15 cellular contexts compared by ENCODE assay signal in the genomic region with DNA sequence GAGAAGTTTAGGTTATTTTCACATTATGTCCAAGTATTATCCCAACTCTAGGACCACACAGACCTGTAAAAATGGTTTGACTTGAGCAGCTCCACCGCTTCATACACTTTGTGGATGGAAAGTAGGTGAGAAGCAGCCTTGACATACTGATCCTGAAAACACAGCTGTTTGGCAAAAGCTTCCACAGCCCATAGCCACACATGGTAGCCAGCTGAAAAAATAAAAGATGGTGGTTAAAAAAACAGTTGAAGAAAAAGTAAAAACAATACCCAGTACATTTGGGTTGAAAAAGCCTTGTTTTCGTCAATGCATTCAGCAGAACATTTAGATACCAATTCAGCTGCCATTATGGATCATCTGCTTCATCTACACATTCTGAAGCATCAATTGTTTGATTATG. TPM values are rescaled to one million over a fixed set of nuclear protein-coding genes. Genes with fewer than 3 reads are reported as not detected.
DNase-seq lines count a peak whose midpoint lies in the region; FAIRE-seq and TF ChIP-seq lines count a peak whose summit lies in the region.
"Had no signal": no experiment of that assay in that cellular context is flagged by ENCODE, and none has a peak within 500 bp of the region (broad histone marks: within the 10 kb centered on the region; RNA-seq: fewer than 3 reads in every experiment).

No MANE protein-coding gene starts in this region.

- no TSS peak for BruUV-seq in endothelial cell of umbilical vein (replicated peaks; lab: Mats Ljungman, UMichigan)

- H3K9me1 ChIP-seq in endothelial cell of umbilical vein (replicated peaks; ENCODE audit: control insufficient read depth, extremely low read depth, insufficient read depth, low read length) = no peaks in the 10 kb centered on the region

- H3K4me3 ChIP-seq in endothelial cell of umbilical vein (replicated peaks in 1 of 3; ENCODE audit: insufficient read depth in 1 of 3, low read depth in 1 of 3, low read length in 3 of 3) (no peak overlapping the region), testis (no peak overlapping the region), Karpas-422 (ENCODE audit: low read length) (no peak overlapping the region), kidney (ENCODE audit: low read length in 2 of 2) (no peak overlapping the region)

- WGBS in testis, 2 donors = 59 to 75% methylated on average over 2 of the region's 2 CpGs

- H3K9me2 ChIP-seq in Karpas-422 (replicated peaks; ENCODE audit: insufficient read depth, low read length) = no peaks in the 10 kb centered on the region

- FAIRE-seq in endothelial cell of umbilical vein (lab: Jason Lieb, UNC) (peak; percentile 15), kidney (lab: Jason Lieb, UNC) (no peak)
- FAIRE-seq: G401.6, H54 had no signal

- H3K36me3 ChIP-seq in endothelial cell of umbilical vein (ENCODE audit: control insufficient read depth in 2 of 2, extremely low read depth in 1 of 2, insufficient read depth in 2 of 2, low read length in 2 of 2) = peaks cover 18 to 23% of the 10 kb centered on the region in 2 experiments
- H3K36me3 ChIP-seq in testis (ENCODE audit: low read depth, missing control alignments) = no peaks in the 10 kb centered on the region
- H3K36me3 ChIP-seq in Karpas-422 (ENCODE audit: insufficient read depth, low read length) = peaks cover 66% of the 10 kb centered on the region
- peaks cover 28 to 44% of the 10 kb centered on the region in 2 donors for H3K36me3 ChIP-seq in kidney (ENCODE audit: control insufficient read depth in 1 of 2, insufficient read depth in 2 of 2, low read length in 2 of 2)

- H3K79me2 ChIP-seq in endothelial cell of umbilical vein (ENCODE audit: control insufficient read depth, insufficient read depth, low read length) = no peaks in the 10 kb centered on the region
- H3K79me2 ChIP-seq in Karpas-422 (ENCODE audit: low read length) = no peaks in the 10 kb centered on the region

- dilution Hi-C loops in endothelial cell of umbilical vein (cut with MboI; ENCODE audit: extremely low pct_ligation_motif_present, low sequenced_read_pairs) = no loop called here

- DNase-seq in LHCN-M2 (ENCODE audit: low read depth) (peak; percentile 88), endothelial cell of umbilical vein (ENCODE audit: low read depth, low spot score) (peak; percentile 26), myocyte (ENCODE audit: low read depth) (peak; percentile 59), testis (no peak), Karpas-422 (no peak), kidney (no peak), GM13976 (ENCODE audit: low spot score) (no peak)
- DNase-seq: CD4-positive, alpha-beta T cell; DMS79; Kasumi-1; NCI-H187 treated with DMSO at 0.1 percent for 48 hours; NCI-H446 had no signal

- H4K20me1 ChIP-seq in endothelial cell of umbilical vein (replicated peaks; ENCODE audit: control insufficient read depth, extremely low read depth, insufficient read depth, low read length) = no peaks in the 10 kb centered on the region
- H4K20me1 ChIP-seq in Karpas-422 (ENCODE audit: insufficient read depth, low read depth, low read length) = no peaks in the 10 kb centered on the region

- H3K9me3 ChIP-seq in endothelial cell of umbilical vein (replicated peaks; ENCODE audit: control insufficient read depth, insufficient read depth, low read length) = no peaks in the 10 kb centered on the region
- no peaks in the 10 kb centered on the region for H3K9me3 ChIP-seq in testis
- H3K9me3 ChIP-seq in Karpas-422 (ENCODE audit: low read length) = no peaks in the 10 kb centered on the region
- no peaks in the 10 kb centered on the region for H3K9me3 ChIP-seq in kidney (ENCODE audit: control insufficient read depth in 1 of 2, low read length in 2 of 2)

- H3K4me2 ChIP-seq in endothelial cell of umbilical vein (ENCODE audit: insufficient read depth, low read length) (no peak overlapping the region), Karpas-422 (ENCODE audit: low read depth, low read length, poor library complexity, severe bottlenecking) (no peak overlapping the region)

- H3K27me3 ChIP-seq in endothelial cell of umbilical vein (ENCODE audit: control insufficient read depth in 2 of 2, insufficient read depth in 2 of 2, low read length in 2 of 2) (no peaks in the 10 kb centered on the region), testis (no peaks in the 10 kb centered on the region), Karpas-422 (ENCODE audit: low read length) (no peaks in the 10 kb centered on the region)

- in situ Hi-C loops in GM13976 (cut with MboI; ENCODE audit: low sequenced_read_pairs, unreplicated experiment) = no loop called here

- H2AFZ ChIP-seq in endothelial cell of umbilical vein (ENCODE audit: low read depth, low read length) = no peak overlapping the region
- H2AFZ ChIP-seq in Karpas-422 (ENCODE audit: low read length) = no peak overlapping the region

- TF ChIP-seq POLR2A in endothelial cell of umbilical vein (IDR thresholded peaks at IDR 0.05; ENCODE audit: low read depth, low read length) (no peak), testis (IDR thresholded peaks at IDR 0.05) (no peak)

- H3K27ac ChIP-seq in endothelial cell of umbilical vein (ENCODE audit: insufficient read depth, low read depth, low read length) (no peak overlapping the region), testis (peak overlapping the region; percentile 3 to 83), Karpas-422 (ENCODE audit: low read length) (no peak overlapping the region), kidney (ENCODE audit: low read depth in 2 of 2, low read length in 2 of 2) (no peak overlapping the region)

- H3K4me1 ChIP-seq in endothelial cell of umbilical vein (ENCODE audit: control insufficient read depth, extremely low read depth, insufficient read depth, low read length) (no peaks in the 10 kb centered on the region), testis (peaks cover 3% of the 10 kb centered on the region), Karpas-422 (ENCODE audit: low read length) (no peaks in the 10 kb centered on the region), kidney (ENCODE audit: control insufficient read depth in 1 of 2, insufficient read depth in 1 of 2, low read depth in 1 of 2, low read length in 2 of 2) (no peaks in the 10 kb centered on the region)

- H3K9ac ChIP-seq in endothelial cell of umbilical vein (replicated peaks; ENCODE audit: extremely low read depth, insufficient read depth, low read length) (no peak overlapping the region), Karpas-422 (ENCODE audit: low read length) (no peak overlapping the region), kidney (ENCODE audit: low read length in 2 of 2) (no peak overlapping the region)

- CTCF ChIA-PET in endothelial cell of umbilical vein (lab: Charles Lee) = interaction anchor here (1.2 kb wide), 1 partner anchor 21 kb away, joined by 3 read pairs; no protein-coding TSS in a partner anchor

- intact Hi-C loops in endothelial cell of umbilical vein (cut with micrococcal nuclease) (no loop called here), testis (cut with DNase I; ENCODE audit: low total_unique reads) (no loop called here), kidney (cut with DNase I) (no loop called here)

- no peak for TF ChIP-seq CTCF in endothelial cell of umbilical vein (IDR thresholded peaks at IDR 0.05; ENCODE audit: extremely low read depth in 1 of 2, insufficient read depth in 1 of 2, low read depth in 1 of 2, low read length in 2 of 2)
- TF ChIP-seq CTCF in testis (IDR thresholded peaks at IDR 0.05) = no peak
- no peak for TF ChIP-seq CTCF in kidney (IDR thresholded peaks at IDR 0.05; ENCODE audit: borderline replicate concordance, extremely low read depth, insufficient read depth)
- TF ChIP-seq CTCF in GM13976 (IDR thresholded peaks at IDR 0.05; ENCODE audit: borderline replicate concordance, control extremely low read depth, extremely low read depth, insufficient read depth, missing control alignments) = no peak

- POLR2A ChIA-PET in endothelial cell of umbilical vein (lab: Charles Lee) = no interaction called here

RNA-seq across cellular contexts. Expression of a gene that starts 36.7 kb away (rescaled TPM):
- total RNA-seq in LHCN-M2 (2014; rRNA removed) (22.6 and 27.3 TPM in 2 replicates), endothelial cell of umbilical vein (18.6 and 23.1 TPM in 2 replicates), myocyte (19.8 and 22.0 TPM in 2 replicates), testis (10 to 100 TPM; 24.1 to 24.7 TPM), kidney (14.8 TPM)
- 7.9 TPM for polyA plus RNA-seq in LHCN-M2 (2012)
- polyA plus RNA-seq in endothelial cell of umbilical vein (6.1 and 7.2 TPM in 2 replicates), testis (ENCODE audit: insufficient read depth, low read depth, low replicate concordance) (15.8 TPM), kidney (ENCODE audit: insufficient read depth, low read depth, low replicate concordance) (3.5 TPM)
- polyA plus RNA-seq in endothelial cell of umbilical vein (2011; cell fraction: cytosol; rRNA removed) = 8.7 and 9.0 TPM in 2 replicates
- 11.7 and 11.8 TPM in 2 replicates for polyA plus RNA-seq in endothelial cell of umbilical vein (2011; cell fraction: nucleus; rRNA removed)
- polyA plus RNA-seq in endothelial cell of umbilical vein (2012) = 10.7 and 16.9 TPM in 2 replicates
- 15.2 and 17.1 TPM in 2 replicates for polyA minus RNA-seq in endothelial cell of umbilical vein
- polyA minus RNA-seq in endothelial cell of umbilical vein (2011; cell fraction: cytosol; rRNA and poly(A)+ RNA removed) = 15.7 TPM
- polyA minus RNA-seq in endothelial cell of umbilical vein (2011; cell fraction: nucleus; rRNA and poly(A)+ RNA removed) = 9.2 and 11.3 TPM in 2 replicates
- 8.7 TPM for polyA plus RNA-seq in myocyte (2012)
- 19.3 and 20.8 TPM in 2 replicates for total RNA-seq in Karpas-422 (2014; rRNA removed; shearing (Covaris generic); ENCODE audit: low replicate concordance)

RNA-seq across cellular contexts. Expression of a gene that starts 39.6 kb away (rescaled TPM):
- total RNA-seq in LHCN-M2 (2014; rRNA removed) = 17.8 and 19.7 TPM in 2 replicates
- polyA plus RNA-seq in LHCN-M2 (2012) = 52.5 TPM
- total RNA-seq in endothelial cell of umbilical vein = 90.8 and 112 TPM in 2 replicates
- 65.6 and 66.9 TPM in 2 replicates for polyA plus RNA-seq in endothelial cell of umbilical vein
- polyA plus RNA-seq in endothelial cell of umbilical vein (2011; cell fraction: cytosol; rRNA removed) = 86.0 and 110 TPM in 2 replicates
- 47.2 and 60.5 TPM in 2 replicates for polyA plus RNA-seq in endothelial cell of umbilical vein (2011; cell fraction: nucleus; rRNA removed)
- 88.4 and 134 TPM in 2 replicates for polyA plus RNA-seq in endothelial cell of umbilical vein (2012)
- 53.9 and 72.2 TPM in 2 replicates for polyA minus RNA-seq in endothelial cell of umbilical vein
- 25.0 TPM for polyA minus RNA-seq in endothelial cell of umbilical vein (2011; cell fraction: cytosol; rRNA and poly(A)+ RNA removed)
- polyA minus RNA-seq in endothelial cell of umbilical vein (2011; cell fraction: nucleus; rRNA and poly(A)+ RNA removed) = 7.6 and 15.0 TPM in 2 replicates
- total RNA-seq in myocyte = 9.3 and 11.4 TPM in 2 replicates
- polyA plus RNA-seq in myocyte (2012) = 44.2 TPM
- total RNA-seq in testis = 10 to 100 TPM; 28.1 to 42.6 TPM
- 81.4 TPM for polyA plus RNA-seq in testis (ENCODE audit: insufficient read depth, low read depth, low replicate concordance)
- total RNA-seq in Karpas-422 (2014; rRNA removed; shearing (Covaris generic); ENCODE audit: low replicate concordance) = 21.3 and 35.0 TPM in 2 replicates
- 40.8 TPM for total RNA-seq in kidney
- 72.7 TPM for polyA plus RNA-seq in kidney (ENCODE audit: insufficient read depth, low read depth, low replicate concordance)

RNA-seq across cellular contexts. Expression of a gene that starts 42.8 kb away (rescaled TPM):
- total RNA-seq in LHCN-M2 (2014; rRNA removed) (73.5 and 85.7 TPM in 2 replicates), endothelial cell of umbilical vein (53.7 and 57.0 TPM in 2 replicates), myocyte (49.1 and 60.3 TPM in 2 replicates), testis (100 to 1,000 TPM; 103 to 106 TPM), kidney (40.4 TPM)
- 27.9 TPM for polyA plus RNA-seq in LHCN-M2 (2012)
- polyA plus RNA-seq in endothelial cell of umbilical vein (34.6 and 42.6 TPM in 2 replicates), testis (ENCODE audit: insufficient read depth, low read depth, low replicate concordance) (67.6 TPM), kidney (ENCODE audit: insufficient read depth, low read depth, low replicate concordance) (28.4 TPM)
- polyA plus RNA-seq in endothelial cell of umbilical vein (2011; cell fraction: cytosol; rRNA removed) = 47.8 and 48.2 TPM in 2 replicates
- 56.0 and 61.1 TPM in 2 replicates for polyA plus RNA-seq in endothelial cell of umbilical vein (2011; cell fraction: nucleus; rRNA removed)
- 40.6 and 55.9 TPM in 2 replicates for polyA plus RNA-seq in endothelial cell of umbilical vein (2012)
- polyA minus RNA-seq in endothelial cell of umbilical vein = 62.7 and 64.2 TPM in 2 replicates
- polyA minus RNA-seq in endothelial cell of umbilical vein (2011; cell fraction: cytosol; rRNA and poly(A)+ RNA removed) = 32.9 TPM
- 23.5 and 24.0 TPM in 2 replicates for polyA minus RNA-seq in endothelial cell of umbilical vein (2011; cell fraction: nucleus; rRNA and poly(A)+ RNA removed)
- polyA plus RNA-seq in myocyte (2012) = 30.9 TPM
- 64.3 and 74.8 TPM in 2 replicates for total RNA-seq in Karpas-422 (2014; rRNA removed; shearing (Covaris generic); ENCODE audit: low replicate concordance)

RNA-seq across cellular contexts. Expression of a gene that starts 50.9 kb away (rescaled TPM):
- total RNA-seq in LHCN-M2 (2014; rRNA removed) = 22.0 and 25.4 TPM in 2 replicates
- polyA plus RNA-seq in LHCN-M2 (2012) = 18.4 TPM
- 5.8 and 8.3 TPM in 2 replicates for total RNA-seq in endothelial cell of umbilical vein
- polyA plus RNA-seq in endothelial cell of umbilical vein = 12.0 and 13.4 TPM in 2 replicates
- polyA plus RNA-seq in endothelial cell of umbilical vein (2011; cell fraction: cytosol; rRNA removed) = 6.5 and 6.9 TPM in 2 replicates
- polyA plus RNA-seq in endothelial cell of umbilical vein (2011; cell fraction: nucleus; rRNA removed) = 11.8 and 15.0 TPM in 2 replicates
- polyA plus RNA-seq in endothelial cell of umbilical vein (2012) = 3.4 and 4.9 TPM in 2 replicates
- 23.7 and 32.5 TPM in 2 replicates for polyA minus RNA-seq in endothelial cell of umbilical vein
- polyA minus RNA-seq in endothelial cell of umbilical vein (2011; cell fraction: cytosol; rRNA and poly(A)+ RNA removed) = not detected
- polyA minus RNA-seq in endothelial cell of umbilical vein (2011; cell fraction: nucleus; rRNA and poly(A)+ RNA removed) = 10.7 and 12.4 TPM in 2 replicates
- 11.6 and 17.8 TPM in 2 replicates for total RNA-seq in myocyte
- polyA plus RNA-seq in myocyte (2012) = 11.6 TPM
- total RNA-seq in testis = 10 to 100 TPM; 54.7 to 76.8 TPM
- polyA plus RNA-seq in testis (ENCODE audit: insufficient read depth, low read depth, low replicate concordance) = 32.5 TPM
- total RNA-seq in Karpas-422 (2014; rRNA removed; shearing (Covaris generic); ENCODE audit: low replicate concordance) = not detected in 2 replicates
- 14.1 TPM for total RNA-seq in kidney
- polyA plus RNA-seq in kidney (ENCODE audit: insufficient read depth, low read depth, low replicate concordance) = 18.3 TPM
- total RNA-seq: B cell; CD4-positive, alpha-beta T cell had no signal

Comparison
In these comparisons a context has a peak if more than half of its experiments do, and no peak if none do; other contexts are left out.
1. DNase-seq: peak in LHCN-M2 (single experiment), endothelial cell of umbilical vein (single experiment) and myocyte (single experiment); none in testis (single experiment), Karpas-422 (single experiment), kidney (single experiment) and GM13976 (single experiment).
2. H3K27ac ChIP-seq: peak in testis (2 of 2); none in endothelial cell of umbilical vein (single experiment), Karpas-422 (single experiment) and kidney (0 of 2).